8 cellular contexts compared by ENCODE assay signal in genomic region chr2:46914578-46915230, GRCh38. TPM values are rescaled to one million over a fixed set of nuclear protein-coding genes. Genes with fewer than 3 reads are reported as not detected.
DNase-seq lines count a peak whose midpoint lies in the region; ATAC-seq and TF ChIP-seq lines count a peak whose summit lies in the region.

No MANE protein-coding gene starts in this region.

- no peaks in the 10 kb centered on the region for H3K27me3 ChIP-seq in layer of hippocampus (ENCODE audit: control insufficient read depth, insufficient read depth, low read length)
- no peaks in the 10 kb centered on the region for H3K27me3 ChIP-seq in transverse colon

- intact Hi-C loops in transverse colon (cut with DNase I; ENCODE audit: low total_unique reads): no loop called here

- peaks cover 59% of the 10 kb centered on the region for H3K4me1 Mint-ChIP-seq in activated T-cell treated with anti-CD3 and anti-CD28 coated beads, Interleukin-2, amount 50 U/mL, for 24 hours (ENCODE audit: low read depth)

- peak overlapping the region; percentile 59 to 95 (median 92) for H3K4me3 ChIP-seq in transverse colon

- no peak for DNase-seq in activated T-cell treated with anti-CD3 and anti-CD28 coated beads, Interleukin-2, amount 50 U/mL, for 24 hours
- no peak for DNase-seq in activated T-cell treated with anti-CD3 and anti-CD28 coated beads, Interleukin-2, amount 50 U/mL, for 1 hour
- DNase-seq in amniotic epithelial cell (ENCODE audit: low read depth) (peak; percentile 5), transverse colon (no peak), SHP77 (lab: John Stamatoyannopoulos, UW) (no peak)

- no peak for TF ChIP-seq CTCF in transverse colon (IDR thresholded peaks at IDR 0.05)

- no peaks in the 10 kb centered on the region for H3K27me3 Mint-ChIP-seq in activated T-cell treated with anti-CD3 and anti-CD28 coated beads, Interleukin-2, amount 50 U/mL, for 24 hours

- WGBS in transverse colon (ENCODE audit: low coverage in 1 of 2), 2 donors: 37 to 41% methylated on average over 11 of the region's 11 CpGs

- H3K9me3 ChIP-seq in transverse colon: no peaks in the 10 kb centered on the region

- H3K4me3 Mint-ChIP-seq in activated T-cell treated with anti-CD3 and anti-CD28 coated beads, Interleukin-2, amount 50 U/mL, for 24 hours: peak overlapping the region; percentile 92

- peaks cover 0 to 7% (median 0%) of the 10 kb centered on the region in 4 donors for H3K36me3 ChIP-seq in transverse colon

- in situ Hi-C loops in transverse colon (cut with MboI; ENCODE audit: low pct_ligation_motif_present in 1 of 4, low pct_unique_long_range_greater_than_20kb in 1 of 4, low sequenced_read_pairs in 3 of 4): no loop called here

- no peak for TF ChIP-seq POLR2A in transverse colon (IDR thresholded peaks at IDR 0.05)

- H3K9me3 Mint-ChIP-seq in activated T-cell treated with anti-CD3 and anti-CD28 coated beads, Interleukin-2, amount 50 U/mL, for 24 hours: no peaks in the 10 kb centered on the region

- H3K27ac ChIP-seq in layer of hippocampus (ENCODE audit: low read depth, low read length) (peak overlapping the region; percentile 93), transverse colon (peak overlapping the region; percentile 89 to 92 (median 91))

- ATAC-seq in GM19324 (IDR thresholded peaks at IDR 0.05; ENCODE audit: low FRiP score, unreplicated experiment) (no peak), HG03378 (IDR thresholded peaks at IDR 0.05; ENCODE audit: unreplicated experiment) (no peak)

- peaks cover 59% of the 10 kb centered on the region for H3K36me3 Mint-ChIP-seq in activated T-cell treated with anti-CD3 and anti-CD28 coated beads, Interleukin-2, amount 50 U/mL, for 24 hours (ENCODE audit: low read depth)

- TF ChIP-seq EP300 in transverse colon (IDR thresholded peaks at IDR 0.05; ENCODE audit: low read depth): no peak

- peaks cover 7 to 40% (median 32%) of the 10 kb centered on the region in 4 donors for H3K4me1 ChIP-seq in transverse colon

- peak overlapping the region; percentile 89 for H3K27ac Mint-ChIP-seq in activated T-cell treated with anti-CD3 and anti-CD28 coated beads, Interleukin-2, amount 50 U/mL, for 24 hours

RNA-seq across cellular contexts. Expression of gene MCFD2, which starts 0.9 kb away (rescaled TPM):
- total RNA-seq in transverse colon: 10 to 100 TPM; 14.5 to 40.1 (median 26.8) TPM

RNA-seq across cellular contexts. Expression of gene TTC7A, which starts 26.3 kb away (rescaled TPM):
- 100 to 1,000 TPM in 1 of 4 donors, 10 to 100 TPM in 3; 40.2 to 212 (median 51.2) TPM for total RNA-seq in transverse colon
